ENCODE assay signal across 9 cellular contexts in genomic region chr21:26842300-26842699, GRCh38.
A peak's percentile ranks its signal among the peaks of the same experiment; 100 is the strongest.
DNase-seq lines count a peak whose midpoint lies in the region; ATAC-seq, FAIRE-seq and TF ChIP-seq lines count a peak whose summit lies in the region.
"Had no signal": no experiment of that assay in that cellular context is flagged by ENCODE, and none has a peak within 500 bp of the region (broad histone marks: within the 10 kb centered on the region; RNA-seq: fewer than 3 reads in every experiment).

No MANE protein-coding gene starts in this region.

- H3K27ac ChIP-seq in DND-41 (ENCODE audit: low read length) (peak overlapping the region; percentile 62), RWPE2 (ENCODE audit: poor library complexity, severe bottlenecking) (peak overlapping the region; percentile 21), rectal smooth muscle tissue (ENCODE audit: low read depth, low read length) (no peak overlapping the region)

- no peak for DNase-seq in DND-41
- DNase-seq in RWPE2 (ENCODE audit: low spot score): no peak
- peak; percentile 39 for DNase-seq in fibroblast of peridontal ligament (ENCODE audit: extremely low read depth)
- DNase-seq in DMS153 (lab: John Stamatoyannopoulos, UW): no peak
- DNase-seq in SKM-1 treated with dmso at 0.1 percent for 144 hours (lab: John Stamatoyannopoulos, UW; ENCODE audit: unreplicated experiment): no peak
- no peak for DNase-seq in D721Med (ENCODE audit: insufficient read length, low spot score)
- DNase-seq: stimulated activated naive B cell treated with anti-CD40 and anti-IgM and Interleukin-4, amounts not matched to agents 10 μg/mL and 1 μg/mL and 100 μg/mL, for 72 hours had no signal

- H3K36me3 ChIP-seq in DND-41 (ENCODE audit: insufficient read depth, low read length) (no peaks in the 10 kb centered on the region), RWPE2 (ENCODE audit: low read depth) (peaks cover 19% of the 10 kb centered on the region), rectal smooth muscle tissue (ENCODE audit: control insufficient read depth, insufficient read depth, low read length) (peaks cover 4% of the 10 kb centered on the region)

- TF ChIP-seq CTCF in DND-41 (IDR thresholded peaks at IDR 0.05; ENCODE audit: borderline replicate concordance, extremely low read depth, low read length, poor library complexity, severe bottlenecking) (no peak), RWPE2 (IDR thresholded peaks at IDR 0.05; ENCODE audit: poor library complexity, severe bottlenecking) (no peak), D721Med (IDR thresholded peaks at IDR 0.05; ENCODE audit: insufficient read depth, missing control alignments) (no peak)

- H3K79me2 ChIP-seq in DND-41 (ENCODE audit: insufficient read depth, low read length): peaks cover 11% of the 10 kb centered on the region

- H3K4me1 ChIP-seq in DND-41 (ENCODE audit: insufficient read depth, low read length): peaks cover 61% of the 10 kb centered on the region
- peaks cover 7% of the 10 kb centered on the region for H3K4me1 ChIP-seq in RWPE2 (ENCODE audit: insufficient read depth, poor library complexity, severe bottlenecking)
- peaks cover 3% of the 10 kb centered on the region for H3K4me1 ChIP-seq in rectal smooth muscle tissue (ENCODE audit: control insufficient read depth, insufficient read depth, low read length)

- H3K4me3 ChIP-seq in DND-41 (ENCODE audit: low read depth in 1 of 2, low read length in 2 of 2): no peak overlapping the region
- no peak overlapping the region for H3K4me3 ChIP-seq in RWPE2 (ENCODE audit: severe bottlenecking)
- peak overlapping the region; percentile 44 for H3K4me3 ChIP-seq in rectal smooth muscle tissue (ENCODE audit: low read length)

- FAIRE-seq in D721Med (lab: Jason Lieb, UNC): no peak

- H3K4me2 ChIP-seq in DND-41 (ENCODE audit: insufficient read depth, low read length): no peak overlapping the region

- H2AFZ ChIP-seq in DND-41 (ENCODE audit: low read depth, low read length): no peak overlapping the region

- no peaks in the 10 kb centered on the region for H3K27me3 ChIP-seq in DND-41 (ENCODE audit: insufficient read depth, low read length, poor library complexity)
- peaks cover 13% of the 10 kb centered on the region for H3K27me3 ChIP-seq in RWPE2 (ENCODE audit: insufficient read depth, poor library complexity, severe bottlenecking)
- H3K27me3 ChIP-seq in rectal smooth muscle tissue (ENCODE audit: control insufficient read depth, insufficient read depth, low read length): no peaks in the 10 kb centered on the region

- no peak for ATAC-seq in DND-41 (ENCODE audit: insufficient read depth, low read depth)
- no peak for ATAC-seq in RWPE2 (ENCODE audit: low read depth)
- no peak for ATAC-seq in HG03175 (IDR thresholded peaks at IDR 0.05; ENCODE audit: unreplicated experiment)
- ATAC-seq: stimulated activated naive B cell treated with anti-CD40 and anti-IgM and Interleukin-4, amounts not matched to agents 10 μg/mL and 1 μg/mL and 100 μg/mL, for 72 hours had no signal

- H4K20me1 ChIP-seq in DND-41 (ENCODE audit: insufficient read depth, low read length): no peaks in the 10 kb centered on the region

- no peaks in the 10 kb centered on the region for H3K9me3 ChIP-seq in DND-41 (ENCODE audit: insufficient read depth, low read length, severe bottlenecking)
- H3K9me3 ChIP-seq in RWPE2 (ENCODE audit: severe bottlenecking): no peaks in the 10 kb centered on the region

- H3K9ac ChIP-seq in DND-41 (ENCODE audit: low read depth, low read length) (no peak overlapping the region), rectal smooth muscle tissue (ENCODE audit: low read length) (no peak overlapping the region)
